ENCODE assay signal across 41 cellular contexts in genomic region chr9:30622551-30622950, GRCh38.
"Had no signal": no experiment of that assay in that cellular context is flagged by ENCODE, and none has a peak within 500 bp of the region (broad histone marks: within the 10 kb centered on the region; RNA-seq: fewer than 3 reads in every experiment).

No MANE protein-coding gene starts in this region.

- ATAC-seq: activated CD4-positive, alpha-beta T cell treated with anti-CD3 and anti-CD28 coated beads for 36 hours; activated CD4-positive, CD25-positive, alpha-beta regulatory T cell treated with anti-CD3 and anti-CD28 coated beads, Interleukin-2, amount 50 U/mL, for 24 hours; activated CD8-positive, alpha-beta T cell treated with anti-CD3 and anti-CD28 coated beads for 36 hours; activated naive CD4-positive, alpha-beta T cell treated with anti-CD3 and anti-CD28 coated beads, Interleukin-2, amount 50 U/mL, for 72 hours; activated T-cell treated with anti-CD3 and anti-CD28 coated beads, Interleukin-2, amount 50 U/mL, for 4 hours; activated T-cell treated with anti-CD3 and anti-CD28 coated beads, Interleukin-2, amount 50 U/mL, for 72 hours; activated T-helper 17 cell treated with anti-CD3 and anti-CD28 coated beads, Interleukin-2, amount 50 U/mL, for 72 hours; body of pancreas had no signal

- H3K27ac Mint-ChIP-seq: activated CD4-positive, alpha-beta memory T cell treated with anti-CD3 and anti-CD28 coated beads for 36 hours; activated CD4-positive, alpha-beta T cell treated with anti-CD3 and anti-CD28 coated beads for 36 hours; activated CD4-positive, alpha-beta T cell treated with anti-CD3 and anti-CD28 coated beads, Interleukin-2, amount 10 ng/mL, durations not matched to agents 7 days and 5 days; activated CD8-positive, alpha-beta T cell treated with anti-CD3 and anti-CD28 coated beads for 36 hours; activated naive CD4-positive, alpha-beta T cell treated with anti-CD3 and anti-CD28 coated beads for 36 hours; activated naive CD4-positive, alpha-beta T cell treated with anti-CD3 and anti-CD28 coated beads, Interleukin-2, amount 50 U/mL, for 72 hours; activated naive CD8-positive, alpha-beta T cell treated with anti-CD3 and anti-CD28 coated beads for 36 hours; activated T-cell treated with anti-CD3 and anti-CD28 coated beads, Interleukin-2, amount 50 U/mL, for 72 hours; activated T-helper 1 cell treated with anti-CD3 and anti-CD28 coated beads, Interleukin-12 subunit alpha, Interleukin-12 subunit beta, Interleukin-2, Interleukin-4 antibody, amounts not matched to agents 30 ng/mL and 10 ng/mL and 1 ng/mL, durations not matched to agents 14 hours and 24 hours and 36 hours; activated T-helper 17 cell treated with anti-CD3 and anti-CD28 coated beads, Interleukin-2, amount 50 U/mL, for 72 hours; T-helper 1 cell treated with Interleukin-12 subunit alpha and Interleukin-12 subunit beta and Interleukin-4 antibody, amounts not matched to agents 30 μg/mL and 1 μg/mL, for 36 hours; T-helper 2 cell treated with Interferon-gamma antibody and Interleukin-4, amounts not matched to agents 5 μg/mL and 100 μg/mL, for 36 hours had no signal

- H3K4me3 Mint-ChIP-seq: activated CD4-positive, alpha-beta memory T cell treated with anti-CD3 and anti-CD28 coated beads for 36 hours; activated CD4-positive, alpha-beta T cell treated with anti-CD3 and anti-CD28 coated beads for 36 hours; activated CD4-positive, alpha-beta T cell treated with anti-CD3 and anti-CD28 coated beads, Interleukin-2, amount 10 ng/mL, durations not matched to agents 7 days and 5 days; activated CD8-positive, alpha-beta T cell treated with anti-CD3 and anti-CD28 coated beads for 36 hours; activated naive CD4-positive, alpha-beta T cell treated with anti-CD3 and anti-CD28 coated beads for 36 hours; activated naive CD8-positive, alpha-beta T cell treated with anti-CD3 and anti-CD28 coated beads for 36 hours; activated T-cell treated with anti-CD3 and anti-CD28 coated beads, Interleukin-2, amount 50 U/mL, for 4 hours; activated T-cell treated with anti-CD3 and anti-CD28 coated beads, Interleukin-2, amount 50 U/mL, for 72 hours; activated T-helper 1 cell treated with anti-CD3 and anti-CD28 coated beads, Interleukin-12 subunit alpha, Interleukin-12 subunit beta, Interleukin-2, Interleukin-4 antibody, amounts not matched to agents 30 ng/mL and 10 ng/mL and 1 ng/mL, durations not matched to agents 14 hours and 24 hours and 36 hours; activated T-helper 17 cell treated with anti-CD3 and anti-CD28 coated beads, Interleukin-2, amount 50 U/mL, for 72 hours; central memory CD8-positive, alpha-beta T cell; T-helper 1 cell treated with Interleukin-12 subunit alpha and Interleukin-12 subunit beta and Interleukin-4 antibody, amounts not matched to agents 30 μg/mL and 1 μg/mL, for 36 hours; T-helper 2 cell treated with Interferon-gamma antibody and Interleukin-4, amounts not matched to agents 5 μg/mL and 100 μg/mL, for 36 hours had no signal

- DNase-seq: activated CD4-positive, alpha-beta memory T cell treated with anti-CD3 and anti-CD28 coated beads for 36 hours; activated CD4-positive, alpha-beta T cell treated with anti-CD3 and anti-CD28 coated beads for 1 hour; activated CD4-positive, alpha-beta T cell treated with anti-CD3 and anti-CD28 coated beads for 36 hours; activated CD4-positive, alpha-beta T cell treated with anti-CD3 and anti-CD28 coated beads for 48 hours; activated CD4-positive, alpha-beta T cell treated with anti-CD3 and anti-CD28 coated beads, Interleukin-2, amount 10 ng/mL, durations not matched to agents 7 days and 5 days; activated CD4-positive, alpha-beta T cell treated with anti-CD3 and anti-CD28 coated beads, Interleukin-2, amount 50 U/mL, for 4 hours; activated CD4-positive, CD25-positive, alpha-beta regulatory T cell; activated CD8-positive, alpha-beta memory T cell treated with anti-CD3 and anti-CD28 coated beads, Interleukin-2, amount 50 U/mL, for 4 hours; activated CD8-positive, alpha-beta T cell treated with anti-CD3 and anti-CD28 coated beads for 36 hours; activated effector memory CD4-positive, alpha-beta T cell treated with anti-CD3 and anti-CD28 coated beads, Interleukin-2, amount 50 U/mL, for 16 hours; activated gamma-delta T cell treated with Interleukin-2 at 50 U/mL for 16 hours; activated naive CD4-positive, alpha-beta T cell; activated naive CD4-positive, alpha-beta T cell treated with anti-CD3 and anti-CD28 coated beads for 36 hours; activated naive CD4-positive, alpha-beta T cell treated with anti-CD3 and anti-CD28 coated beads, Interleukin-2, amount 50 U/mL, for 16 hours; activated naive CD8-positive, alpha-beta T cell treated with anti-CD3 and anti-CD28 coated beads for 36 hours; activated T-cell treated with anti-CD3 and anti-CD28 coated beads for 4 hours; activated T-cell treated with anti-CD3 and anti-CD28 coated beads, Interleukin-2, amount 50 U/mL, for 1 hour; activated T-cell treated with anti-CD3 and anti-CD28 coated beads, Interleukin-2, amount 50 U/mL, for 4 hours; activated T-cell treated with anti-CD3 and anti-CD28 coated beads, Interleukin-2, amount 50 U/mL, for 72 hours; adrenal gland; amniotic stem cell; aorta; body of pancreas; brain microvascular endothelial cell; caudate nucleus; cerebellar nuclear complex; colonic mucosa; T-helper 2 cell; T-helper 9 cell had no signal

- H3K36me3 ChIP-seq: adrenal gland, brain microvascular endothelial cell, cardiac muscle cell, colonic mucosa had no signal

- H3K9me3 ChIP-seq: adrenal gland, body of pancreas, colonic mucosa had no signal

- H3K4me3 ChIP-seq: adrenal gland, body of pancreas, cardiac muscle cell, colonic mucosa had no signal

- H3K27me3 ChIP-seq: adrenal gland, body of pancreas, brain microvascular endothelial cell, cardiac muscle cell, colonic mucosa had no signal

- H3K4me1 ChIP-seq: adrenal gland, body of pancreas, colonic mucosa had no signal

- FAIRE-seq: astrocyte, bronchial epithelial cell, TTC549 had no signal

- H3K4me1 Mint-ChIP-seq: activated CD4-positive, alpha-beta T cell treated with anti-CD3 and anti-CD28 coated beads for 36 hours; activated CD4-positive, alpha-beta T cell treated with anti-CD3 and anti-CD28 coated beads, Interleukin-2, amount 10 ng/mL, durations not matched to agents 7 days and 5 days; activated naive CD8-positive, alpha-beta T cell treated with anti-CD3 and anti-CD28 coated beads for 36 hours; activated T-helper 17 cell treated with anti-CD3 and anti-CD28 coated beads, Interleukin-2, amount 50 U/mL, for 72 hours; central memory CD8-positive, alpha-beta T cell had no signal

- H3K27me3 Mint-ChIP-seq: activated CD4-positive, alpha-beta memory T cell treated with anti-CD3 and anti-CD28 coated beads for 36 hours; activated CD4-positive, alpha-beta T cell treated with anti-CD3 and anti-CD28 coated beads for 36 hours; activated CD4-positive, alpha-beta T cell treated with anti-CD3 and anti-CD28 coated beads, Interleukin-2, amount 10 ng/mL, durations not matched to agents 7 days and 5 days; activated CD8-positive, alpha-beta T cell treated with anti-CD3 and anti-CD28 coated beads for 36 hours; activated naive CD8-positive, alpha-beta T cell treated with anti-CD3 and anti-CD28 coated beads for 36 hours; activated T-helper 17 cell treated with anti-CD3 and anti-CD28 coated beads, Interleukin-2, amount 50 U/mL, for 72 hours; central memory CD8-positive, alpha-beta T cell had no signal

- H3K9me3 Mint-ChIP-seq: activated CD4-positive, alpha-beta T cell treated with anti-CD3 and anti-CD28 coated beads, Interleukin-2, amount 10 ng/mL, durations not matched to agents 7 days and 5 days; activated naive CD4-positive, alpha-beta T cell treated with anti-CD3 and anti-CD28 coated beads, Interleukin-2, amount 50 U/mL, for 72 hours; activated naive CD8-positive, alpha-beta T cell treated with anti-CD3 and anti-CD28 coated beads for 36 hours; activated T-cell treated with anti-CD3 and anti-CD28 coated beads, Interleukin-2, amount 50 U/mL, for 72 hours; activated T-helper 1 cell treated with anti-CD3 and anti-CD28 coated beads, Interleukin-12 subunit alpha, Interleukin-12 subunit beta, Interleukin-2, Interleukin-4 antibody, amounts not matched to agents 30 ng/mL and 10 ng/mL and 1 ng/mL, durations not matched to agents 14 hours and 24 hours and 36 hours; activated T-helper 17 cell treated with anti-CD3 and anti-CD28 coated beads, Interleukin-2, amount 50 U/mL, for 72 hours; T-helper 1 cell treated with Interleukin-12 subunit alpha and Interleukin-12 subunit beta and Interleukin-4 antibody, amounts not matched to agents 30 μg/mL and 1 μg/mL, for 36 hours had no signal

- H3K27ac ChIP-seq: adrenal gland, body of pancreas, brain microvascular endothelial cell, cardiac muscle cell, colonic mucosa, VCaP had no signal

- H3K36me3 Mint-ChIP-seq: activated CD4-positive, alpha-beta memory T cell treated with anti-CD3 and anti-CD28 coated beads for 36 hours; activated naive CD4-positive, alpha-beta T cell treated with anti-CD3 and anti-CD28 coated beads, Interleukin-2, amount 50 U/mL, for 72 hours; activated naive CD8-positive, alpha-beta T cell treated with anti-CD3 and anti-CD28 coated beads for 36 hours had no signal
